ENCODE assay signal across 11 cellular contexts in the genomic region with DNA sequence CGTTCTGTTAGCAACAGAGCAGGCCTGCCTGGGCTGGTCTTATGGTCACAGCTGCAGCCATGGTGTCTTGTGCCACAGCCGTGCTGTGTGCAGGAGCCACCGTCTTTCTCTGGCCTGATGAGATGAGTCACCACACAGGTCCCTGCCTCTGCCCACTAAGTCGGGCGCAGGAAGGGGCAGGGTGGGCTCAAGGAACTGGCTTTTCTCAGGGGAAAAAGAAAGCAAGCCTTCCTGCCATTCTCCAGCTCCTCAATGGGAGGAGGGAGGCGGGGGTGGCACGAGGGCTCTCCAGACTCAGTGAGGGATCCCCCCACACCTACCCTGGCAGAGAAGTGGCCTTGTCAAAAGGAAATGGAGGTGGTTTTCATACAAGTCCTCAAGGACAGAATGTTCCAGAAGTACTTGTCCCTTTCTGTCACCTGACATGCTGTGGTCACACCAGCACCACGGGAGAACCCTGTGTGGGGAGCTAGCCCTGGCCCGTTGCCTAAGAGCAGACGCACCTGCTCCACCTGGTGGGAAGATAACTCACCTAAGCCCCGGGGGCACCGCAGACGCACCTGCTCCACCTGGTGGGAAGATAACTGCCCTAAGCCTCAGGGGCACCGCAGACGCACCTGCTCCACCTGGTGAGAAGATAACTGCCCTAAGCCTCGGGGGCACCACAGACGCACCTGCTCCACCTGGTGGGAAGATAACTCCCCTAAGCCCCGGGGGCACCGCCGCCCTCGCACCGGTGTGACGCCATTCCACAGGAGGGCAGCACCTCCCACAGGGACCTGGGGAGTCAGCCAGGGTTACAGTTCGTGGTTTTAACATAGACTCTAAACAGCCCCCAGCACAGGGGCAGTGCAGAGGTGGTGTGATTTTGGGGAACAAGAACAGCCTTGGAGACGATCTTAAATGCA.
DNase-seq lines count a peak whose midpoint lies in the region; ATAC-seq and TF ChIP-seq lines count a peak whose summit lies in the region.
"Had no signal": no experiment of that assay in that cellular context is flagged by ENCODE, and none has a peak within 500 bp of the region (broad histone marks: within the 10 kb centered on the region; RNA-seq: fewer than 3 reads in every experiment).

No MANE protein-coding gene starts in this region.

- H3K27me3 ChIP-seq in BLaER1 treated with 17β-estradiol and CSF1 and Interleukin-3, amounts not matched to agents 10 nM and 100 nM, result no peaks in the 10 kb centered on the region
- no peaks in the 10 kb centered on the region for H3K27me3 ChIP-seq in OCI-LY3 (ENCODE audit: low read depth, low read length)

- peaks cover 0 to 63% (median 6%) of the 10 kb centered on the region in 11 experiments; a peak in 8 of 22 replicates for H4K20me1 ChIP-seq in BLaER1 treated with 17β-estradiol and CSF1 and Interleukin-3, amounts not matched to agents 10 nM and 100 nM
- H4K20me1 ChIP-seq in OCI-LY3 (ENCODE audit: insufficient read depth, low read length), result no peaks in the 10 kb centered on the region

- 0 out of 2 replicates have a peak, but pooled peaks have one; percentile 13 for TF ChIP-seq CTCF in OCI-LY3 (IDR thresholded peaks at IDR 0.05; ENCODE audit: low read depth, low read length)

- no peak overlapping the region for H3K27ac ChIP-seq in BLaER1 treated with 17β-estradiol and CSF1 and Interleukin-3, amounts not matched to agents 10 nM and 100 nM
- no peak overlapping the region for H3K27ac ChIP-seq in OCI-LY3 (ENCODE audit: low read length)

- H3K9ac ChIP-seq in BLaER1 treated with 17β-estradiol and CSF1 and Interleukin-3, amounts not matched to agents 10 nM and 100 nM, result peak overlapping the region in 4 of 11 experiments; percentile 15 to 34 (median 19); a peak in 4 of 22 replicates
- H3K9ac ChIP-seq in OCI-LY3 (ENCODE audit: low read length), result no peak overlapping the region

- ATAC-seq in GM19452 (IDR thresholded peaks at IDR 0.05; ENCODE audit: unreplicated experiment) (no peak), HG03469 (IDR thresholded peaks at IDR 0.05; ENCODE audit: unreplicated experiment) (no peak)

- DNase-seq in HuH-7 (ENCODE audit: low spot score) (peak; percentile 43), iPS-NIHi7 (ENCODE audit: extremely low spot score) (peak; percentile 57)
- DNase-seq in effector CD4-positive, alpha-beta T cell, result no peak
- DNase-seq in activated effector memory CD4-positive, alpha-beta T cell treated with anti-CD3 and anti-CD28 coated beads, Interleukin-2, amount 50 U/mL, for 16 hours, result no peak
- DNase-seq: activated T-cell treated with anti-CD3 and anti-CD28 coated beads for 4 hours; NCI-H2227 treated with DMSO at 0.1 percent for 48 hours; stimulated activated CD8-positive, alpha-beta memory T cell treated with anti-CD3 and anti-CD28 coated beads, Interleukin-4, amount 100 ng/mL, for 48 hours had no signal

- H2AFZ ChIP-seq in OCI-LY3 (ENCODE audit: low read depth, low read length), result no peak overlapping the region

- peak overlapping the region in 9 of 11 experiments; percentile 7 to 81 (median 63); a peak in 16 of 22 replicates for H3K4me2 ChIP-seq in BLaER1 treated with 17β-estradiol and CSF1 and Interleukin-3, amounts not matched to agents 10 nM and 100 nM
- H3K4me2 ChIP-seq in OCI-LY3 (ENCODE audit: low read length), result no peak overlapping the region

- H3K4me1 ChIP-seq in BLaER1 treated with 17β-estradiol and CSF1 and Interleukin-3, amounts not matched to agents 10 nM and 100 nM, result peaks cover 0 to 34% (median 28%) of the 10 kb centered on the region in 10 experiments; a peak in 17 of 20 replicates
- H3K4me1 ChIP-seq in OCI-LY3 (ENCODE audit: low read length), result no peaks in the 10 kb centered on the region

- no peak overlapping the region for H3K4me3 ChIP-seq in BLaER1 treated with 17β-estradiol and CSF1 and Interleukin-3, amounts not matched to agents 10 nM and 100 nM
- H3K4me3 ChIP-seq in OCI-LY3 (ENCODE audit: low read length), result no peak overlapping the region

- no peaks in the 10 kb centered on the region for H3K79me2 ChIP-seq in OCI-LY3 (ENCODE audit: low read length)

- no peaks in the 10 kb centered on the region for H3K9me3 ChIP-seq in BLaER1 treated with 17β-estradiol and CSF1 and Interleukin-3, amounts not matched to agents 10 nM and 100 nM (replicated peaks in 1 of 11)
- H3K9me3 ChIP-seq in OCI-LY3 (ENCODE audit: insufficient read depth, low read length), result no peaks in the 10 kb centered on the region

- peaks cover 0 to 20% (median 0%) of the 10 kb centered on the region in 11 experiments; a peak in 4 of 22 replicates for H3K36me3 ChIP-seq in BLaER1 treated with 17β-estradiol and CSF1 and Interleukin-3, amounts not matched to agents 10 nM and 100 nM
- no peaks in the 10 kb centered on the region for H3K36me3 ChIP-seq in OCI-LY3 (replicated peaks; ENCODE audit: low read depth, low read length)

Comparison
In these comparisons a context has a peak if more than half of its experiments do, and no peak if none do; other contexts are left out.
1. DNase-seq: peak in HuH-7 (single experiment) and iPS-NIHi7 (single experiment); none in effector CD4-positive, alpha-beta T cell (single experiment) and activated effector memory CD4-positive, alpha-beta T cell treated with anti-CD3 and anti-CD28 coated beads, Interleukin-2, amount 50 U/mL, for 16 hours (single experiment).